10 cellular contexts compared by ENCODE assay signal in the genomic region with DNA sequence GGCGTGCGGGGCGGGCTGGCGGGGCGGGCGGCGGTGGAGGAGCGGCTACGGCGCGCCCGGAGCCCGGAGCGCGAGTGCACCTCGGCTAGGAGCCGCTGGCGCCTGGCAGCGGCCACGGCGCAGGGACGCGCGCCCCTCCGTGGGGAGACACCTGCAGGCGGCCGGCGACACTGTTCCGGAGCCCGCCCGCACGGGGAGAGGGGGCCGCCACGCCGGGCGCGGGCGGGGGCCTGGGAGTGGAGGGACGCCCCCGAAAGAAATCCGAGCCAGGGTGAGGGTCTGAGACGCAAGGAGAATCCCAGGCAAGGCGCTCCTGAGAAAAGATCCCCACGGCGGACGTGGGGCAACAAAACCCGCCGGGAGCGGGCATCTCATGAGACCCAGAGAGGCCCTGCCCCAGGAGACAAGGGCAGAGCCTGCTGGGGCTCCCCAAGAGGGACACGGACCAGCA. TPM values are rescaled to one million over a fixed set of nuclear protein-coding genes. Genes with fewer than 3 reads are reported as not detected.
DNase-seq lines count a peak whose midpoint lies in the region; ATAC-seq and TF ChIP-seq lines count a peak whose summit lies in the region.
"Had no signal": no experiment of that assay in that cellular context is flagged by ENCODE, and none has a peak within 500 bp of the region (broad histone marks: within the 10 kb centered on the region; RNA-seq: fewer than 3 reads in every experiment).

GSG1L (minus strand) TSS at position 104 of the 451 bp plus-strand sequence. CDS start 290 bp downstream, outside the sequence.

- peaks cover 7% of the 10 kb centered on the region for H3K4me1 Mint-ChIP-seq in activated T-cell treated with anti-CD3 and anti-CD28 coated beads, Interleukin-2, amount 50 U/mL, for 24 hours (ENCODE audit: low read depth)

- DNase-seq in activated T-cell treated with anti-CD3 and anti-CD28 coated beads, Interleukin-2, amount 50 U/mL, for 24 hours, result no peak
- no peak for DNase-seq in activated T-cell treated with anti-CD3 and anti-CD28 coated beads, Interleukin-2, amount 50 U/mL, for 1 hour
- DNase-seq in ascending aorta (ENCODE audit: low spot score in 2 of 2), result no peak
- no peak for DNase-seq in SJCRH30
- DNase-seq in T1000 (lab: John Stamatoyannopoulos, UW), result no peak
- DNase-seq: CD4-positive, CD25-positive, alpha-beta regulatory T cell; NCI-H2081 had no signal

- H3K36me3 Mint-ChIP-seq in activated T-cell treated with anti-CD3 and anti-CD28 coated beads, Interleukin-2, amount 50 U/mL, for 24 hours (ENCODE audit: low read depth), result no peaks in the 10 kb centered on the region
- H3K36me3 Mint-ChIP-seq: CD4-positive, CD25-positive, alpha-beta regulatory T cell had no signal

- no peaks in the 10 kb centered on the region for H3K27me3 ChIP-seq in ascending aorta
- peaks cover 78% of the 10 kb centered on the region for H3K27me3 ChIP-seq in iPS-20b (ENCODE audit: insufficient read depth, low read length)
- H3K27me3 ChIP-seq in thymus (ENCODE audit: control insufficient read depth, insufficient read depth), result peaks cover 44% of the 10 kb centered on the region
- H3K27me3 ChIP-seq in SJCRH30, result no peaks in the 10 kb centered on the region

- TF ChIP-seq CTCF in ascending aorta (IDR thresholded peaks at IDR 0.05), result peak; percentile 16 to 50 (median 48)

- intact Hi-C loops in ascending aorta (cut with DNase I), result no loop called here

- no peaks in the 10 kb centered on the region for H3K9me3 Mint-ChIP-seq in activated T-cell treated with anti-CD3 and anti-CD28 coated beads, Interleukin-2, amount 50 U/mL, for 24 hours

- H3K27ac Mint-ChIP-seq in activated T-cell treated with anti-CD3 and anti-CD28 coated beads, Interleukin-2, amount 50 U/mL, for 24 hours, result no peak within 1 kb of the TSS
- H3K27ac Mint-ChIP-seq: CD4-positive, CD25-positive, alpha-beta regulatory T cell had no signal

- H3K4me1 ChIP-seq in ascending aorta (peaks cover 3 to 25% of the 10 kb centered on the region in 2 donors), iPS-20b (ENCODE audit: insufficient read depth, low read length) (no peaks in the 10 kb centered on the region), thymus (ENCODE audit: control insufficient read depth, insufficient read depth, low read length) (peaks cover 3% of the 10 kb centered on the region), SJCRH30 (peaks cover 15% of the 10 kb centered on the region)

- peak within 1 kb of the TSS; percentile 54 to 85 for H3K4me3 ChIP-seq in ascending aorta
- H3K4me3 ChIP-seq in iPS-20b (ENCODE audit: low read length), result peak within 1 kb of the TSS; percentile 50; the same call in 1 of the 2 replicates
- H3K4me3 ChIP-seq in thymus (ENCODE audit: low read length), result peak within 1 kb of the TSS; percentile 36
- no peak within 1 kb of the TSS for H3K4me3 ChIP-seq in SJCRH30

- peaks cover 53% of the 10 kb centered on the region for H3K27me3 Mint-ChIP-seq in activated T-cell treated with anti-CD3 and anti-CD28 coated beads, Interleukin-2, amount 50 U/mL, for 24 hours

- no peak for ATAC-seq in GM21447 (IDR thresholded peaks at IDR 0.05; ENCODE audit: unreplicated experiment)

- H3K9me3 ChIP-seq in ascending aorta (no peaks in the 10 kb centered on the region), iPS-20b (ENCODE audit: insufficient read depth, low read depth, low read length) (no peaks in the 10 kb centered on the region), thymus (ENCODE audit: control insufficient read depth) (no peaks in the 10 kb centered on the region), SJCRH30 (replicated peaks) (no peaks in the 10 kb centered on the region)

- peak within 1 kb of the TSS; percentile 58 to 64 for H3K27ac ChIP-seq in ascending aorta
- no peak within 1 kb of the TSS for H3K27ac ChIP-seq in iPS-20b (ENCODE audit: low read length)
- no peak within 1 kb of the TSS for H3K27ac ChIP-seq in thymus (ENCODE audit: low read depth)
- no peak within 1 kb of the TSS for H3K27ac ChIP-seq in SJCRH30

- H3K36me3 ChIP-seq in ascending aorta (no peaks in the 10 kb centered on the region), iPS-20b (ENCODE audit: insufficient read depth, low read depth, low read length) (no peaks in the 10 kb centered on the region), thymus (ENCODE audit: control insufficient read depth, insufficient read depth) (no peaks in the 10 kb centered on the region), SJCRH30 (no peaks in the 10 kb centered on the region)

- H3K4me3 Mint-ChIP-seq in activated T-cell treated with anti-CD3 and anti-CD28 coated beads, Interleukin-2, amount 50 U/mL, for 24 hours, result peak within 1 kb of the TSS; percentile 29

- 2% methylated on average over 50 of the region's 50 CpGs for WGBS in thymus

- no peak within 1 kb of the TSS for H3K9ac ChIP-seq in iPS-20b (ENCODE audit: low read depth, low read length)

RNA-seq across cellular contexts. Expression of gene GSG1L, which starts in this region (rescaled TPM):
- total RNA-seq in ascending aorta, result not detected
- 0.07 TPM for polyA plus RNA-seq in thymus
- total RNA-seq in SJCRH30 (2014; rRNA removed; shearing (Covaris generic)), result not detected in 2 replicates
- total RNA-seq: CD4-positive, CD25-positive, alpha-beta regulatory T cell had no signal

Comparison
In these comparisons a context has a peak if more than half of its experiments do, and no peak if none do; other contexts are left out.
1. H3K27ac ChIP-seq: peak in ascending aorta (2 of 2); none in iPS-20b (single experiment), thymus (single experiment) and SJCRH30 (single experiment).